8 cellular contexts compared by ENCODE assay signal in genomic region chr1:113905435-113905861, GRCh38. TPM values are rescaled to one million over a fixed set of nuclear protein-coding genes. Genes with fewer than 3 reads are reported as not detected.
A peak's percentile ranks its signal among the peaks of the same experiment; 100 is the strongest.
DNase-seq lines count a peak whose midpoint lies in the region; ATAC-seq and TF ChIP-seq lines count a peak whose summit lies in the region.

No MANE protein-coding gene starts in this region.

- H3K27me3 ChIP-seq in CD4-positive, CD25-positive, alpha-beta regulatory T cell (ENCODE audit: control insufficient read depth, insufficient read depth, low read length), result no peaks in the 10 kb centered on the region
- no peaks in the 10 kb centered on the region for H3K27me3 ChIP-seq in KMS-11 (ENCODE audit: insufficient read depth, low read depth)

- H3K4me1 ChIP-seq in CD4-positive, CD25-positive, alpha-beta regulatory T cell (ENCODE audit: control insufficient read depth, insufficient read depth, low read length, poor library complexity, severe bottlenecking), result peaks cover 36% of the 10 kb centered on the region
- peaks cover 10% of the 10 kb centered on the region for H3K4me1 ChIP-seq in KMS-11 (ENCODE audit: low read depth, poor library complexity, severe bottlenecking)

- H3K9me3 Mint-ChIP-seq in CD4-positive, CD25-positive, alpha-beta regulatory T cell, result no peaks in the 10 kb centered on the region

- peak overlapping the region; percentile 99 to 100 (median 100) for H3K27ac Mint-ChIP-seq in CD4-positive, CD25-positive, alpha-beta regulatory T cell

- no peak for ATAC-seq in CD4-positive, CD25-positive, alpha-beta regulatory T cell (ENCODE audit: low read depth in 2 of 2)
- ATAC-seq in GM19324 (IDR thresholded peaks at IDR 0.05; ENCODE audit: low FRiP score, unreplicated experiment) (peak; percentile 4), GM19463 (IDR thresholded peaks at IDR 0.05; ENCODE audit: unreplicated experiment) (no peak)

- H3K9me3 ChIP-seq in CD4-positive, CD25-positive, alpha-beta regulatory T cell (ENCODE audit: control insufficient read depth in 2 of 2, low read length in 2 of 2), result no peaks in the 10 kb centered on the region

- peak overlapping the region; percentile 97 for H3K4me3 ChIP-seq in CD4-positive, CD25-positive, alpha-beta regulatory T cell (ENCODE audit: low read depth, low read length)
- H3K4me3 ChIP-seq in KMS-11 (IDR thresholded peaks at IDR 0.05; ENCODE audit: insufficient read depth, low read depth, low read length), result peak overlapping the region; percentile 80
- peak overlapping the region; percentile 98 for H3K4me3 ChIP-seq in iPS-11a (ENCODE audit: low read depth, low read length)

- H3K79me2 ChIP-seq in KMS-11 (ENCODE audit: insufficient read depth, low read depth), result peaks cover 22% of the 10 kb centered on the region

- peak overlapping the region; percentile 71 for H3K9ac ChIP-seq in KMS-11

- H3K4me2 ChIP-seq in KMS-11, result peak overlapping the region; percentile 93

- no peaks in the 10 kb centered on the region for H4K20me1 ChIP-seq in KMS-11 (ENCODE audit: insufficient read depth)

- H3K36me3 ChIP-seq in CD4-positive, CD25-positive, alpha-beta regulatory T cell (ENCODE audit: control insufficient read depth, insufficient read depth, low read length), result peaks cover 32% of the 10 kb centered on the region
- H3K36me3 ChIP-seq in KMS-11 (ENCODE audit: insufficient read depth), result no peaks in the 10 kb centered on the region

- peaks cover 40% of the 10 kb centered on the region for H3K36me3 Mint-ChIP-seq in CD4-positive, CD25-positive, alpha-beta regulatory T cell

- no peak for TF ChIP-seq CTCF in KMS-11 (conservative IDR thresholded peaks at IDR 0.05; ENCODE audit: low read depth, low read length)

- peak overlapping the region; percentile 78; the same call in 1 of the 2 replicates for H2AFZ ChIP-seq in KMS-11 (ENCODE audit: low read depth)

- no peaks in the 10 kb centered on the region for H3K27me3 Mint-ChIP-seq in CD4-positive, CD25-positive, alpha-beta regulatory T cell

- peak overlapping the region; percentile 97 for H3K27ac ChIP-seq in CD4-positive, CD25-positive, alpha-beta regulatory T cell (ENCODE audit: insufficient read depth, low read length, poor library complexity, severe bottlenecking)
- H3K27ac ChIP-seq in KMS-11, result peak overlapping the region; percentile 77

- peak overlapping the region; percentile 94 to 100 (median 98) for H3K4me3 Mint-ChIP-seq in CD4-positive, CD25-positive, alpha-beta regulatory T cell

- DNase-seq in CD4-positive, CD25-positive, alpha-beta regulatory T cell, result no peak
- peak; percentile 27 for DNase-seq in activated naive CD4-positive, alpha-beta T cell treated with anti-CD3 and anti-CD28 coated beads, Interleukin-2, amount 50 U/mL, for 16 hours
- DNase-seq in stimulated activated CD4-positive, alpha-beta T cell treated with anti-CD3 and anti-CD28 coated beads, Interleukin-15, amount 100 ng/mL, for 24 hours, result peak; percentile 47
- no peak for DNase-seq in cerebellar nuclear complex (lab: John Stamatoyannopoulos, UW)

- H3K4me1 Mint-ChIP-seq in CD4-positive, CD25-positive, alpha-beta regulatory T cell, result peaks cover 16 to 69% (median 47%) of the 10 kb centered on the region in 4 donors

RNA-seq across cellular contexts. Expression of gene DCLRE1B, which starts 0.3 kb away (rescaled TPM):
- total RNA-seq in CD4-positive, CD25-positive, alpha-beta regulatory T cell, result 7.0 TPM
- polyA plus RNA-seq in CD4-positive, CD25-positive, alpha-beta regulatory T cell, result 1 to 10 TPM; 2.2 to 6.6 (median 4.7) TPM

RNA-seq across cellular contexts. Expression of gene AP4B1, which starts 0.8 kb away (rescaled TPM):
- total RNA-seq in CD4-positive, CD25-positive, alpha-beta regulatory T cell, result 53.6 TPM
- polyA plus RNA-seq in CD4-positive, CD25-positive, alpha-beta regulatory T cell, result 10 to 100 TPM; 12.9 to 16.1 (median 14.5) TPM

RNA-seq across cellular contexts. Expression of gene BCL2L15, which starts 18.1 kb away (rescaled TPM):
- total RNA-seq in CD4-positive, CD25-positive, alpha-beta regulatory T cell, result 2.2 TPM
- polyA plus RNA-seq in CD4-positive, CD25-positive, alpha-beta regulatory T cell, result 1 to 10 TPM in 1 of 4 donors, under 1 TPM in 3; 0.30 to 2.1 (median 0.63) TPM

RNA-seq across cellular contexts. Expression of gene HIPK1, which starts 23.7 kb away (rescaled TPM):
- 189 TPM for total RNA-seq in CD4-positive, CD25-positive, alpha-beta regulatory T cell
- 10 to 100 TPM in 2 of 4 donors, 1 to 10 TPM in 2; 8.6 to 12.5 (median 11.0) TPM for polyA plus RNA-seq in CD4-positive, CD25-positive, alpha-beta regulatory T cell

RNA-seq across cellular contexts. Expression of gene PTPN22, which starts 33.9 kb away (rescaled TPM):
- 58.5 TPM for total RNA-seq in CD4-positive, CD25-positive, alpha-beta regulatory T cell
- polyA plus RNA-seq in CD4-positive, CD25-positive, alpha-beta regulatory T cell, result 10 to 100 TPM; 49.1 to 93.4 (median 65.1) TPM

Comparison
In these comparisons a context has a peak if more than half of its experiments do, and no peak if none do; other contexts are left out.
1. DNase-seq: peak in activated naive CD4-positive, alpha-beta T cell treated with anti-CD3 and anti-CD28 coated beads, Interleukin-2, amount 50 U/mL, for 16 hours (single experiment) and stimulated activated CD4-positive, alpha-beta T cell treated with anti-CD3 and anti-CD28 coated beads, Interleukin-15, amount 100 ng/mL, for 24 hours (single experiment); none in CD4-positive, CD25-positive, alpha-beta regulatory T cell (0 of 3) and cerebellar nuclear complex (0 of 2).
2. Peak in every context shown above with its lines, with median percentiles within 50 percentile points of each other: H3K4me3 ChIP-seq.